Comparison of ENCODE assay signal across 1 cellular context in genomic region chr17:81190591-81190990, GRCh38.
TF ChIP-seq lines count a peak whose summit lies in the region.

No MANE protein-coding gene starts in this region.

TF ChIP-seq in K562, 482 proteins besides CTCF, POLR2A, EP300 and RAD21:
- no peak for TF ChIP-seq CBX1 (IDR thresholded peaks at IDR 0.05; ENCODE audit: low read depth)
- 0 out of 2 replicates have a peak, but pooled peaks have one; percentile 11 for TF ChIP-seq EGR1 (conservative IDR thresholded peaks at IDR 0.05)
- no peak for TF ChIP-seq POLR2G (IDR thresholded peaks at IDR 0.05; ENCODE audit: low read depth, low read length)
- TF ChIP-seq CREM (IDR thresholded peaks at IDR 0.05; ENCODE audit: low read depth) = no peak
- TF ChIP-seq FOS (IDR thresholded peaks at IDR 0.05; ENCODE audit: extremely low read depth, insufficient read length) = no peak
- TF ChIP-seq ZNF707 (CRISPR knock-in tag; conservative IDR thresholded peaks at IDR 0.05) = no peak
- 0 out of 2 replicates have a peak, but pooled peaks have one; percentile 23 for TF ChIP-seq XRCC5 (IDR thresholded peaks at IDR 0.05; ENCODE audit: low read depth, low read length)
- no peak for TF ChIP-seq CBFB (CRISPR knock-in tag; IDR thresholded peaks at IDR 0.05)
TF ChIP-seq in K562: peak in this region for 2.
